ENCODE assay signal across 20 cellular contexts in genomic region chr11:104130161-104130560, GRCh38. TPM values are rescaled to one million over a fixed set of nuclear protein-coding genes. Genes with fewer than 3 reads are reported as not detected.
A peak's percentile ranks its signal among the peaks of the same experiment; 100 is the strongest.
DNase-seq lines count a peak whose midpoint lies in the region; ATAC-seq, FAIRE-seq and TF ChIP-seq lines count a peak whose summit lies in the region.
"Had no signal": no experiment of that assay in that cellular context is flagged by ENCODE, and none has a peak within 500 bp of the region (broad histone marks: within the 10 kb centered on the region; RNA-seq: fewer than 3 reads in every experiment).

No MANE protein-coding gene starts in this region.

- TF ChIP-seq EP300 in neural cell (conservative IDR thresholded peaks at IDR 0.05; ENCODE audit: poor library complexity, severe bottlenecking), result no peak

- H3K9ac ChIP-seq in neural cell (ENCODE audit: low read length), result no peak overlapping the region
- H3K9ac ChIP-seq: BLaER1 had no signal

- H3F3A ChIP-seq in neural cell (ENCODE audit: insufficient read depth, low read length, poor library complexity, severe bottlenecking), result no peaks in the 10 kb centered on the region

- no peak overlapping the region for H3K4me3 ChIP-seq in BE2C (ENCODE audit: low read depth, low read length)
- no peak overlapping the region for H3K4me3 ChIP-seq in WERI-Rb-1 (ENCODE audit: low read depth, low read length)
- H3K4me3 ChIP-seq in neural cell (ENCODE audit: low read length), result no peak overlapping the region
- H3K4me3 ChIP-seq: BLaER1, GM12878 had no signal

- DNase-seq in BE2C, result no peak
- no peak for DNase-seq in HTR-8/SVneo (ENCODE audit: insufficient read length, low spot score)
- DNase-seq in WERI-Rb-1, result no peak
- DNase-seq in activated T-cell treated with anti-CD3 and anti-CD28 coated beads for 4 hours, result no peak
- DNase-seq in effector CD4-positive, alpha-beta T cell, result no peak
- DNase-seq: CD4-positive, alpha-beta T cell; DND-41; GOT3; MM.1S; NCI-H1048; NCI-H1417 treated with DMSO at 0.1 percent for 48 hours; NCI-H187 treated with DMSO at 0.1 percent for 48 hours; NCI-H2107; NCI-H345; T-cell had no signal

- H3K9me3 ChIP-seq in BE2C (no peaks in the 10 kb centered on the region), WERI-Rb-1 (ENCODE audit: severe bottlenecking) (no peaks in the 10 kb centered on the region), neural cell (ENCODE audit: low read length) (no peaks in the 10 kb centered on the region)
- H3K9me3 ChIP-seq: BLaER1 had no signal

- no peak overlapping the region for H3K4me2 ChIP-seq in neural cell (ENCODE audit: low read length)
- H3K4me2 ChIP-seq: BLaER1 had no signal

- H3K79me2 ChIP-seq in neural cell (replicated peaks; ENCODE audit: insufficient read depth, low read length), result no peaks in the 10 kb centered on the region

- no peaks in the 10 kb centered on the region for H3K36me3 ChIP-seq in BE2C
- H3K36me3 ChIP-seq in WERI-Rb-1, result no peaks in the 10 kb centered on the region
- H3K36me3 ChIP-seq in neural cell (ENCODE audit: insufficient read depth, low read length), result no peaks in the 10 kb centered on the region
- H3K36me3 ChIP-seq: BLaER1 had no signal

- H3K27me3 ChIP-seq in BE2C (no peaks in the 10 kb centered on the region), WERI-Rb-1 (ENCODE audit: insufficient read depth, low read depth, severe bottlenecking) (no peaks in the 10 kb centered on the region), neural cell (ENCODE audit: insufficient read depth, low read depth, low read length) (no peaks in the 10 kb centered on the region)
- H3K27me3 ChIP-seq: BLaER1 had no signal

- peak; percentile 68 for FAIRE-seq in HTR-8/SVneo (lab: Jason Lieb, UNC)
- FAIRE-seq: GM12878 had no signal

- H4K20me1 ChIP-seq in neural cell (ENCODE audit: insufficient read depth), result no peaks in the 10 kb centered on the region
- H4K20me1 ChIP-seq: BLaER1 had no signal

- H2AFZ ChIP-seq in neural cell (ENCODE audit: low read depth, low read length), result no peak overlapping the region

- no peak for ATAC-seq in HG03135 (IDR thresholded peaks at IDR 0.05; ENCODE audit: unreplicated experiment)
- ATAC-seq in GM21526 (IDR thresholded peaks at IDR 0.05; ENCODE audit: low FRiP score, unreplicated experiment), result no peak
- ATAC-seq: GM12878 had no signal

- H3K27ac ChIP-seq in WERI-Rb-1 (no peak overlapping the region), neural cell (ENCODE audit: low read length) (peak overlapping the region; percentile 74)
- H3K27ac ChIP-seq: BLaER1 had no signal

- TF ChIP-seq RAD21 in neural cell (conservative IDR thresholded peaks at IDR 0.05), result no peak

- TF ChIP-seq CTCF in BE2C (IDR thresholded peaks at IDR 0.05; ENCODE audit: low read depth, low read length), result 0 out of 2 replicates have a peak, but pooled peaks have one; percentile 5
- TF ChIP-seq CTCF in WERI-Rb-1 (IDR thresholded peaks at IDR 0.05; ENCODE audit: low read depth, low read length), result peak; percentile 14; the same call in 1 of the 2 replicates
- no peak for TF ChIP-seq CTCF in neural cell (IDR thresholded peaks at IDR 0.05; ENCODE audit: poor library complexity, severe bottlenecking)

- H3K9me2 ChIP-seq in neural cell (ENCODE audit: insufficient read depth, low read length), result no peaks in the 10 kb centered on the region

- H3K4me1 ChIP-seq in BE2C, result peaks cover 5% of the 10 kb centered on the region; the same call in 1 of the 2 replicates
- H3K4me1 ChIP-seq: BLaER1 had no signal

TF ChIP-seq in neural cell, 6 proteins besides CTCF, POLR2A, EP300 and RAD21:
- TF ChIP-seq TAF1 (IDR thresholded peaks at IDR 0.05; ENCODE audit: low read depth) (no peak), EZH2 (IDR thresholded peaks at IDR 0.05; ENCODE audit: borderline replicate concordance, insufficient read depth, low read length, poor library complexity, severe bottlenecking) (no peak), REST (IDR thresholded peaks at IDR 0.05; ENCODE audit: borderline replicate concordance) (no peak), SMC3 (conservative IDR thresholded peaks at IDR 0.05; ENCODE audit: poor library complexity) (no peak), POLR2AphosphoS5 (IDR thresholded peaks at IDR 0.05) (no peak), MXI1 (conservative IDR thresholded peaks at IDR 0.05; ENCODE audit: poor library complexity, severe bottlenecking) (no peak)

RNA-seq across cellular contexts. Expression of gene PDGFD, which starts 33.8 kb away (rescaled TPM):
- polyA plus RNA-seq in BE2C (2012; ENCODE audit: insufficient read depth, insufficient read length, low read depth), result 1.5 TPM
- polyA plus RNA-seq in neural cell, result 1.0 and 1.3 TPM in 2 replicates
- polyA minus RNA-seq in neural cell, result 1.6 and 1.7 TPM in 2 replicates
